7 cellular contexts compared by ENCODE assay signal in the genomic region with DNA sequence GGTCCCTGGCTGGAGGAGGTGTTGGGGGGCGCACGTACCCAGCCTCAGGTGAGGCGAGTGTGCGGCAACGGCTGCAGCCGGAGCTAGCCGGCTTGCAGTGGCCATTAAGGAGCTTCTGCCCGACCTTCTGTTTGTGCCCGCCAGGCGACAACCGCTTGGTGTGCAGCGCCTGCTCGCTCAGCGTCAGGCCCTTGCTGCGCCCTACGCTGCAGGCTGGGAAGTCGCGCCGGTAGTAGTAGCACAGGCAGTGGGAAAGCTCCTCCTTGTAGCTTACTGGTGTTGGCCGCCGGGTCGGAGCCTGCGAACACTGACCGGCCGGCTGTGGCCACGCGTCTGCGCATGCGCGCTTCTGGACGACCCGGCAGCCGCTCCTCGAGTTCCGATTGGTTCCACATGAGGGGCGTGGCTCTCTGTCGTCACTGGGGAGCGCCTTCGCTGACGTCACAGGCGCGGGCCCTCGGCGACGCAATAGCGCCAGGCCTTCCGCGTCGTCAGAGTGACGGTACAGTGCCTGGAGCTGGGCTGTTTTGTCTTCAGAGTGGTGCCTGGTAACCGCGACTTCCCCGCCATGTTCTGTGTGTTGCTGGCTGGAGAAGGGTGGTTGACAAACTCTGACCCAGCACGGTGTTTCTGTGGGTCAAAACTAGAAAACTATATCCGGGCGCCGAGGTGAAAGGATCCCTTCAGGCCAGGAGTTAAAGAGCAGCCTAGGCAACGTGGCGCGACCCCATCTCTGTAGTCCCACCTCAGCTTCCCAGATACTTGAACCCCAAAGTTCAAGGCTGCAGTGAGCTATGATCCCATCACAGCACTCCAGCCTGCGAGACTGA.
DNase-seq lines count a peak whose midpoint lies in the region; ATAC-seq and TF ChIP-seq lines count a peak whose summit lies in the region.

No MANE protein-coding gene starts in this region.

- H3K4me3 ChIP-seq in retinal pigment epithelial cell (ENCODE audit: low read length), result peak overlapping the region; percentile 86

- DNase-seq in NCI-H1930 (lab: John Stamatoyannopoulos, UW), result peak; percentile 99
- peak; percentile 99 for DNase-seq in T-helper 9 cell
- DNase-seq in astrocyte of the hippocampus (ENCODE audit: low read depth, low spot score), result peak; percentile 100
- DNase-seq in hippocampal formation (lab: John Stamatoyannopoulos, UW), result peak; percentile 87 to 94
- DNase-seq in retinal pigment epithelial cell (ENCODE audit: low read depth), result peak; percentile 88

- TF ChIP-seq CTCF in retinal pigment epithelial cell (conservative IDR thresholded peaks at IDR 0.05; ENCODE audit: low read depth, low read length), result peak; percentile 8

- ATAC-seq in GM18502 (IDR thresholded peaks at IDR 0.05; ENCODE audit: poor library complexity, unreplicated experiment) (peak; percentile 95), HG02970 (IDR thresholded peaks at IDR 0.05; ENCODE audit: low FRiP score, unreplicated experiment) (peak; percentile 95)

Comparison
In these comparisons a context has a peak if more than half of its experiments do, and no peak if none do; other contexts are left out.
1. Peak in every context shown above with its lines: DNase-seq, ATAC-seq and H3K4me3 ChIP-seq.